Comparison of ENCODE assay signal across 8 cellular contexts in genomic region chr12:103840399-103840880, GRCh38. TPM values are rescaled to one million over a fixed set of nuclear protein-coding genes. Genes with fewer than 3 reads are reported as not detected.
DNase-seq lines count a peak whose midpoint lies in the region; ATAC-seq and TF ChIP-seq lines count a peak whose summit lies in the region.

No MANE protein-coding gene starts in this region.

- no peaks in the 10 kb centered on the region for H3K36me3 ChIP-seq in CD8-positive, alpha-beta memory T cell (ENCODE audit: insufficient read depth, low read length)
- no peaks in the 10 kb centered on the region for H3K36me3 ChIP-seq in parathyroid adenoma (ENCODE audit: control insufficient read depth, insufficient read depth, low read length)

- H3K4me1 ChIP-seq in CD8-positive, alpha-beta memory T cell (ENCODE audit: insufficient read depth, low read length) = peaks cover 14% of the 10 kb centered on the region
- peaks cover 2% of the 10 kb centered on the region for H3K4me1 ChIP-seq in parathyroid adenoma

- no peak for TF ChIP-seq CTCF in fibroblast of villous mesenchyme (IDR thresholded peaks at IDR 0.05; ENCODE audit: insufficient read depth, low read depth, low read length)
- TF ChIP-seq CTCF in parathyroid adenoma (IDR thresholded peaks at IDR 0.05) = no peak

- peaks cover 11 to 22% (median 13%) of the 10 kb centered on the region in 3 donors for H3K4me1 Mint-ChIP-seq in CD8-positive, alpha-beta memory T cell

- H3K27ac ChIP-seq in CD8-positive, alpha-beta memory T cell (ENCODE audit: low read depth, low read length) = no peak overlapping the region
- no peak overlapping the region for H3K27ac ChIP-seq in parathyroid adenoma

- peak overlapping the region; percentile 89 for H2AFZ ChIP-seq in parathyroid adenoma

- no peaks in the 10 kb centered on the region for H3K9me3 Mint-ChIP-seq in CD8-positive, alpha-beta memory T cell

- POLR2A ChIA-PET in CD8-positive, alpha-beta memory T cell (lab: Charles Lee) = interaction anchor here (0.6 to 1.3 kb wide), 4 partner anchors 70 to 1396 kb away, joined by 4 to 5 read pairs (median 4); partner anchors contain the start of genes APPL2 and HSP90B1

- no peaks in the 10 kb centered on the region for H3K27me3 ChIP-seq in CD8-positive, alpha-beta memory T cell (ENCODE audit: insufficient read depth, low read length, poor library complexity, severe bottlenecking)
- no peaks in the 10 kb centered on the region for H3K27me3 ChIP-seq in parathyroid adenoma (ENCODE audit: control insufficient read depth, insufficient read depth, low read length)

- peak overlapping the region; percentile 99 for H3K4me2 ChIP-seq in parathyroid adenoma (ENCODE audit: low read length)

- peak in 2 of 5 donors; percentile 1 to 45 for DNase-seq in CD8-positive, alpha-beta memory T cell
- peak; percentile 13 for DNase-seq in activated CD4-positive, alpha-beta T cell treated with anti-CD3 and anti-CD28 coated beads, Interleukin-2, amount 50 U/mL, for 1 hour
- peak; percentile 29 for DNase-seq in fibroblast of villous mesenchyme (ENCODE audit: low read depth)
- no peak for DNase-seq in central memory CD4-positive, alpha-beta T cell
- no peak for DNase-seq in A172 (ENCODE audit: low spot score)

- no peaks in the 10 kb centered on the region for H3K79me2 ChIP-seq in parathyroid adenoma

- H3K27me3 Mint-ChIP-seq in CD8-positive, alpha-beta memory T cell = peaks cover 0 to 2% of the 10 kb centered on the region in 2 donors

- peak overlapping the region; percentile 64 for H3K4me3 ChIP-seq in CD8-positive, alpha-beta memory T cell (ENCODE audit: low read length)
- H3K4me3 ChIP-seq in fibroblast of villous mesenchyme (ENCODE audit: low read depth, low read length) = peak overlapping the region; percentile 89
- peak overlapping the region; percentile 57 for H3K4me3 ChIP-seq in parathyroid adenoma (ENCODE audit: low read depth, low read length)

- CTCF ChIA-PET in CD8-positive, alpha-beta memory T cell (lab: Charles Lee) = interaction anchor here (1.1 kb wide), 1 partner anchor 269 kb away, joined by 4 read pairs; no protein-coding TSS in a partner anchor

- no peak overlapping the region for H3K9ac ChIP-seq in parathyroid adenoma

- no peaks in the 10 kb centered on the region for H3K9me3 ChIP-seq in CD8-positive, alpha-beta memory T cell (ENCODE audit: low read length)
- no peaks in the 10 kb centered on the region for H3K9me3 ChIP-seq in parathyroid adenoma (ENCODE audit: control insufficient read depth, low read length)

- H3K27ac Mint-ChIP-seq in CD8-positive, alpha-beta memory T cell = peak overlapping the region in 4 of 8 donors; percentile 60 to 82 (median 71)

- H3K36me3 Mint-ChIP-seq in CD8-positive, alpha-beta memory T cell = peaks cover 0 to 3% (median 0%) of the 10 kb centered on the region in 3 donors

- H3K4me3 Mint-ChIP-seq in CD8-positive, alpha-beta memory T cell = peak overlapping the region; percentile 76 to 94 (median 85)

- ATAC-seq in GM19438 (IDR thresholded peaks at IDR 0.05; ENCODE audit: low read depth, unreplicated experiment) (peak; percentile 21), HG03520 (IDR thresholded peaks at IDR 0.05; ENCODE audit: unreplicated experiment) (peak; percentile 23)

RNA-seq across cellular contexts. Expression of gene NT5DC3, which starts 0.6 kb away (rescaled TPM):
- 10 to 100 TPM in 1 of 2 experiments, 1 to 10 TPM in 1; 9.9 to 10.0 TPM for total RNA-seq in CD8-positive, alpha-beta memory T cell
- polyA plus RNA-seq in CD8-positive, alpha-beta memory T cell = 0.93 TPM
- 12.2 and 22.9 TPM in 2 replicates for total RNA-seq in fibroblast of villous mesenchyme
- total RNA-seq in A172 (2014; rRNA removed; shearing (Covaris generic)) = 12.6 and 12.7 TPM in 2 replicates

Comparison
In these comparisons a context has a peak if more than half of its experiments do, and no peak if none do; other contexts are left out.
1. DNase-seq: peak in activated CD4-positive, alpha-beta T cell treated with anti-CD3 and anti-CD28 coated beads, Interleukin-2, amount 50 U/mL, for 1 hour (single experiment) and fibroblast of villous mesenchyme (single experiment); none in central memory CD4-positive, alpha-beta T cell (single experiment) and A172 (single experiment).
2. Peak in every context shown above with its lines, with median percentiles within 50 percentile points of each other: H3K4me3 ChIP-seq.